8 cellular contexts compared by ENCODE assay signal in genomic region chr1:225424562-225425210, GRCh38. TPM values are rescaled to one million over a fixed set of nuclear protein-coding genes. Genes with fewer than 3 reads are reported as not detected.
DNase-seq lines count a peak whose midpoint lies in the region; ATAC-seq, FAIRE-seq and TF ChIP-seq lines count a peak whose summit lies in the region.

No MANE protein-coding gene starts in this region.

- CTCF ChIA-PET in OCI-LY7 (lab: Charles Lee; ENCODE audit: unreplicated experiment) (interaction anchor here (1.2 kb wide), 1 partner anchor 16 kb away, joined by 3 read pairs; no protein-coding TSS in a partner anchor), H1 (lab: Charles Lee; ENCODE audit: partially characterized antibody) (interaction anchor here (0.7 to 5.0 kb wide), 7 partner anchors 10 to 112 kb away, joined by 3 to 17 read pairs (median 4); no protein-coding TSS in a partner anchor)

- TF ChIP-seq POLR2A in H1 (IDR thresholded peaks at IDR 0.05; ENCODE audit: control extremely low read depth in 1 of 2, low read depth in 2 of 2, low read length in 2 of 2), result no peak

- no peak overlapping the region for H3K27ac ChIP-seq in OCI-LY7 (ENCODE audit: low read depth, low read length, poor library complexity, severe bottlenecking)
- no peak overlapping the region for H3K27ac ChIP-seq in H1 (ENCODE audit: low read depth, low read length)

- peak overlapping the region; percentile 96 for H3K4me3 ChIP-seq in GM12864 (ENCODE audit: low read depth, low read length)
- H3K4me3 ChIP-seq in OCI-LY7 (ENCODE audit: low read depth, low read length, poor library complexity, severe bottlenecking), result peak overlapping the region; percentile 85
- H3K4me3 ChIP-seq in H1 (ENCODE audit: extremely low read depth in 1 of 4, insufficient read depth in 2 of 4, low read depth in 3 of 4, low read length in 4 of 4), result no peak overlapping the region

- no TSS peak for BruUV-seq in OCI-LY7 (replicated peaks; lab: Mats Ljungman, UMichigan)

- peaks cover 50% of the 10 kb centered on the region for H3K4me1 Mint-ChIP-seq in progenitor cell of endocrine pancreas (ENCODE audit: low read depth)

- H3K4me1 ChIP-seq in OCI-LY7 (ENCODE audit: insufficient read depth, low read length, poor library complexity, severe bottlenecking) (peaks cover 41% of the 10 kb centered on the region), H1 (replicated peaks in 1 of 4; ENCODE audit: control insufficient read depth in 3 of 4, insufficient read depth in 4 of 4, low read length in 3 of 4) (peaks cover 3 to 13% (median 12%) of the 10 kb centered on the region in 4 experiments)

- no peak overlapping the region for H3K14ac ChIP-seq in H1 (ENCODE audit: insufficient read length)

- no peak overlapping the region for H2AK5ac ChIP-seq in H1 (ENCODE audit: low read depth, low read length)

- H3K79me2 ChIP-seq in OCI-LY7 (ENCODE audit: insufficient read depth, low read depth, low read length) (peaks cover 81% of the 10 kb centered on the region), H1 (ENCODE audit: control insufficient read depth in 1 of 2, insufficient read depth in 2 of 2, low read length in 2 of 2) (peaks cover 13 to 61% of the 10 kb centered on the region in 2 experiments)

- TF ChIP-seq RAD21 in H1 (IDR thresholded peaks at IDR 0.05 in 1 of 2, conservative IDR thresholded peaks at IDR 0.05 in 1 of 2; ENCODE audit: low read depth in 2 of 2, low read length in 2 of 2), result no peak

- peak overlapping the region; percentile 6 for H3K27ac Mint-ChIP-seq in progenitor cell of endocrine pancreas

- no peak overlapping the region for H4K5ac ChIP-seq in H1 (ENCODE audit: insufficient read length, low read depth, low read length)

- no peak overlapping the region for H3K4ac ChIP-seq in H1 (replicated peaks; ENCODE audit: insufficient read length, low read depth, low read length)

- H3K36me3 Mint-ChIP-seq in progenitor cell of endocrine pancreas (ENCODE audit: insufficient read depth), result peaks cover 3% of the 10 kb centered on the region

- TF ChIP-seq EP300 in H1 (IDR thresholded peaks at IDR 0.05; ENCODE audit: borderline replicate concordance in 1 of 2, low read depth in 2 of 2, low read length in 2 of 2), result no peak

- H3K23ac ChIP-seq in H1 (ENCODE audit: insufficient read length), result no peak overlapping the region

- H3K56ac ChIP-seq in H1 (replicated peaks; ENCODE audit: insufficient read length, low read depth, low read length), result no peak overlapping the region

- H3K4me2 ChIP-seq in OCI-LY7 (ENCODE audit: low read length) (peak overlapping the region; percentile 96), H1 (ENCODE audit: insufficient read depth in 1 of 2, low read depth in 2 of 2, low read length in 2 of 2) (peak overlapping the region in 1 of 2 experiments; percentile 37; a peak in 2 of 4 replicates)

- no peak overlapping the region for H3K18ac ChIP-seq in H1 (ENCODE audit: extremely low read depth, low read length)

- TF ChIP-seq CTCF in GM12864 (IDR thresholded peaks at IDR 0.05; ENCODE audit: low read depth, low read length, missing control alignments), result no peak
- no peak for TF ChIP-seq CTCF in OCI-LY7 (conservative IDR thresholded peaks at IDR 0.05; ENCODE audit: low read length)
- TF ChIP-seq CTCF in H1 (IDR thresholded peaks at IDR 0.05; ENCODE audit: control extremely low read depth in 1 of 3, insufficient read depth in 1 of 3, low read depth in 1 of 3, low read length in 3 of 3), result no peak
- TF ChIP-seq CTCF in progenitor cell of endocrine pancreas (IDR thresholded peaks at IDR 0.05; ENCODE audit: unreplicated experiment), result no peak

- intact Hi-C loops in OCI-LY7 (cut with micrococcal nuclease; ENCODE audit: unreplicated experiment), result loop anchor here (5.0 to 10.0 kb wide), 3 partner anchors 228 to 990 kb away; partner anchors contain the start of genes ENAH, LEFTY2 and WDR26

- 82% methylated on average over 6 of the region's 6 CpGs; no CpG with 5 or more reads in 1 of the 2 experiments for WGBS in H1 (ENCODE audit: extremely low coverage in 1 of 2, insufficient coverage in 1 of 2, insufficient read length in 1 of 2, insufficient replicate concordance in 2 of 2, low coverage in 1 of 2, low lambda C conversion rate in 2 of 2, missing lambda C conversion rate in 1 of 2), 2 experiments

- H3K4me3 Mint-ChIP-seq in progenitor cell of endocrine pancreas (ENCODE audit: low read depth), result peak overlapping the region; percentile 38

- no peak for DNase-seq in GM12864 (ENCODE audit: low read depth)
- no peak for DNase-seq in OCI-LY7 (ENCODE audit: low spot score)
- DNase-seq in H1 (ENCODE audit: low read depth in 1 of 2, low spot score in 2 of 2), result no peak
- DNase-seq in progenitor cell of endocrine pancreas (ENCODE audit: low spot score, unreplicated experiment), result no peak
- DNase-seq in iPS-NIHi7 (ENCODE audit: extremely low spot score), result no peak
- DNase-seq in NCI-H2081 treated with DMSO at 0.1 percent for 48 hours (lab: John Stamatoyannopoulos, UW), result no peak
- DNase-seq in NCI-H345 treated with DMSO at 0.1 percent for 48 hours (lab: John Stamatoyannopoulos, UW; ENCODE audit: unreplicated experiment), result no peak

- POLR2A ChIA-PET in OCI-LY7 (lab: Charles Lee) (interaction anchor here (0.6 to 12.2 kb wide), 13 partner anchors 10 to 569 kb away, joined by 3 to 242 read pairs (median 4); no protein-coding TSS in a partner anchor), H1 (lab: Charles Lee; ENCODE audit: partially characterized antibody) (interaction anchor here (0.5 to 1.5 kb wide), 4 partner anchors 10 to 50 kb away, joined by 3 to 4 read pairs (median 3); no protein-coding TSS in a partner anchor)

- H4K20me1 ChIP-seq in OCI-LY7 (ENCODE audit: insufficient read depth, low read length) (peaks cover 50% of the 10 kb centered on the region), H1 (replicated peaks in 1 of 2; ENCODE audit: control insufficient read depth in 1 of 2, insufficient read depth in 2 of 2, low read length in 2 of 2) (peaks cover 6 to 23% of the 10 kb centered on the region in 2 experiments)

- peaks cover 11% of the 10 kb centered on the region for H3K23me2 ChIP-seq in H1 (ENCODE audit: low read depth, low read length)

- H2BK12ac ChIP-seq in H1 (ENCODE audit: low read depth, low read length), result peak overlapping the region; percentile 53; the same call in 1 of the 2 replicates

- H3K79me1 ChIP-seq in H1 (ENCODE audit: low read depth, low read length), result peaks cover 6% of the 10 kb centered on the region; the same call in 1 of the 2 replicates

- no peak for ATAC-seq in HG03439 (IDR thresholded peaks at IDR 0.05; ENCODE audit: unreplicated experiment)

- H4K8ac ChIP-seq in H1 (ENCODE audit: extremely low read depth, insufficient read depth, low read length), result no peak overlapping the region

- no peak overlapping the region for H2BK120ac ChIP-seq in H1 (replicated peaks; ENCODE audit: low read depth, low read length)

- no peak overlapping the region for H2BK15ac ChIP-seq in H1 (ENCODE audit: low read length)

- H2AFZ ChIP-seq in OCI-LY7 (ENCODE audit: low read length), result no peak overlapping the region
- no peak overlapping the region for H2AFZ ChIP-seq in H1 (ENCODE audit: low read length)

- H3K27me3 ChIP-seq in H1 (replicated peaks in 1 of 4; ENCODE audit: control insufficient read depth in 3 of 4, extremely low read depth in 1 of 4, insufficient read depth in 3 of 4, low read length in 3 of 4), result peaks cover 0 to 3% (median 1%) of the 10 kb centered on the region in 4 experiments; a peak in 2 of 7 replicates

- no peak overlapping the region for H3K9ac ChIP-seq in H1 (replicated peaks in 1 of 4; ENCODE audit: extremely low read depth in 1 of 4, low read depth in 3 of 4, low read length in 3 of 4)

- FAIRE-seq in H1 (lab: Jason Lieb, UNC), result no peak

- H3K27me3 Mint-ChIP-seq in progenitor cell of endocrine pancreas, result no peaks in the 10 kb centered on the region

- H3K9me3 Mint-ChIP-seq in progenitor cell of endocrine pancreas (ENCODE audit: low read depth), result no peaks in the 10 kb centered on the region

- H3K36me3 ChIP-seq in OCI-LY7 (ENCODE audit: insufficient read depth, low read length) (peaks cover 73% of the 10 kb centered on the region), H1 (ENCODE audit: control insufficient read depth in 2 of 4, insufficient read depth in 4 of 4, low read length in 3 of 4) (peaks cover 0 to 2% (median 0%) of the 10 kb centered on the region in 4 experiments; a peak in 2 of 8 replicates)

- H2BK5ac ChIP-seq in H1 (ENCODE audit: low read depth, low read length), result no peak overlapping the region

- no peak overlapping the region for H2BK20ac ChIP-seq in H1 (ENCODE audit: low read length)

- H3K9me2 ChIP-seq in OCI-LY7 (ENCODE audit: insufficient read depth, low read length), result no peaks in the 10 kb centered on the region

- no peaks in the 10 kb centered on the region for H3K9me3 ChIP-seq in OCI-LY7 (ENCODE audit: low read length)
- H3K9me3 ChIP-seq in H1 (ENCODE audit: insufficient read depth in 2 of 2, low read depth in 1 of 2, low read length in 1 of 2), result no peaks in the 10 kb centered on the region

- no peak overlapping the region for H4K91ac ChIP-seq in H1 (replicated peaks; ENCODE audit: insufficient read length, low read length)

TF ChIP-seq in H1, 55 proteins besides CTCF, POLR2A, EP300 and RAD21 (continues in another document):
- TF ChIP-seq SIX5 (IDR thresholded peaks at IDR 0.05; ENCODE audit: low read depth, low read length) (no peak), HDAC6 (IDR thresholded peaks at IDR 0.05; ENCODE audit: low read depth, low read length) (no peak), GTF2F1 (IDR thresholded peaks at IDR 0.05; ENCODE audit: borderline replicate concordance, low read depth, low read length) (no peak), JUN (IDR thresholded peaks at IDR 0.05; ENCODE audit: low read depth, low read length) (no peak), JUND (IDR thresholded peaks at IDR 0.05; ENCODE audit: low read length) (no peak), TAF1 (IDR thresholded peaks at IDR 0.05; ENCODE audit: low read depth, low read length) (no peak), TCF12 (IDR thresholded peaks at IDR 0.05; ENCODE audit: low read depth, low read length) (no peak), TEAD4 (IDR thresholded peaks at IDR 0.05; ENCODE audit: low read depth, low read length) (no peak), RFX5 (IDR thresholded peaks at IDR 0.05; ENCODE audit: borderline replicate concordance, low read depth, low read length) (no peak), POLR2AphosphoS5 (IDR thresholded peaks at IDR 0.05; ENCODE audit: low read depth, low read length) (no peak)

RNA-seq across cellular contexts. Expression of gene LBR, which starts 3.2 kb away (rescaled TPM):
- total RNA-seq in OCI-LY7 (2014; rRNA removed; shearing (Covaris generic)), result 110 and 117 TPM in 2 replicates
- total RNA-seq in OCI-LY7 (2022) (288 and 297 TPM in 2 replicates), progenitor cell of endocrine pancreas (116 and 124 TPM in 2 replicates)
- total RNA-seq in H1 (2021; fragmentation: NEBNext Ultra II Directional; extraction: Animal tissue kit (Norgen Biotek cat#: 25700)), result 89.8 and 93.0 TPM in 2 replicates
- polyA plus RNA-seq in H1 (2011; rRNA removed), result 32.1 and 39.1 TPM in 2 replicates
- polyA plus RNA-seq in H1 (2011; cell fraction: cytosol; rRNA removed), result 35.5 TPM
- polyA plus RNA-seq in H1 (2011; cell fraction: nucleus; rRNA removed), result 41.7 TPM
- polyA plus RNA-seq in H1 (2012, experiment 1 of 2), result 42.4 to 77.4 TPM (median 46.1 TPM) in 4 replicates
- 7.1 TPM for polyA plus RNA-seq in H1 (2012, experiment 2 of 2)
- 113 TPM for polyA plus RNA-seq in H1 (2013, experiment 1 of 2)
- 124 TPM for polyA plus RNA-seq in H1 (2013, experiment 2 of 2)
- 57.7 and 76.1 TPM in 2 replicates for polyA minus RNA-seq in H1 (2011; rRNA and poly(A)+ RNA removed)
- polyA minus RNA-seq in H1 (2011; cell fraction: cytosol; rRNA and poly(A)+ RNA removed), result 27.3 TPM
- polyA minus RNA-seq in H1 (2011; cell fraction: nucleus; rRNA and poly(A)+ RNA removed), result 50.5 TPM

Comparison
In these comparisons a context has a peak if more than half of its experiments do, and no peak if none do; other contexts are left out.
1. H3K4me3 ChIP-seq: peak in GM12864 (single experiment) and OCI-LY7 (single experiment); none in H1 (0 of 4).